In the genomic region with DNA sequence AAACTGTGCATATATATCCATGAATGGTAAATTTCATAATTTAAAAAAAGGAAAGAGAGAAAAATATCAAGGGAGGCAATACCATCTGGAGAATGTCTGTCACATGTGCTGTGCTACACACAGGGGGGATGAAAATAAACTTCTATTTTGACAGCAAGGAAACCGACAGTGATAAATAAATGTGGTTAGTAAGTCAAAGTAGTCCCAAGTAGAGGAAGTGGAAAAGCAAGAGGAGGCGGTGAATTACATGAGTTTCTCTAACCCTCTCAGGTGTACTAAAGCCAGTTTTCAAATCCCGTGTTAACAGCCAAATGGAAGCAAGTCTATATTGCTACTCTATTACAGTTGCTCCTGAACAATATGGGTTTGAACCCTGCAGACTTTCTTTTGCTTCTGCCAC, we compare ENCODE assay signal across 21 cellular contexts.
"Had no signal": no experiment of that assay in that cellular context is flagged by ENCODE, and none has a peak within 500 bp of the region (broad histone marks: within the 10 kb centered on the region; RNA-seq: fewer than 3 reads in every experiment).

No MANE protein-coding gene starts in this region.

- H3K4me1 ChIP-seq: Peyer's patch, SJCRH30 had no signal

- H3K9me3 ChIP-seq: Peyer's patch, SJCRH30, SK-N-SH had no signal

- H3K36me3 ChIP-seq: brain microvascular endothelial cell, cardiac muscle cell, Peyer's patch, SJCRH30 had no signal

- DNase-seq: activated CD4-positive, alpha-beta memory T cell treated with anti-CD3 and anti-CD28 coated beads, Interleukin-2, amount 10 ng/mL, durations not matched to agents 7 days and 5 days; activated CD4-positive, alpha-beta T cell treated with anti-CD3 and anti-CD28 coated beads, Interleukin-2, amount 10 ng/mL, durations not matched to agents 7 days and 5 days; activated CD4-positive, CD25-positive, alpha-beta regulatory T cell; activated gamma-delta T cell; activated naive CD4-positive, alpha-beta T cell treated with anti-CD3 and anti-CD28 coated beads for 36 hours; activated T-cell treated with anti-CD3 and anti-CD28 coated beads for 4 hours; activated T-cell treated with anti-CD3 and anti-CD28 coated beads, Interleukin-2, amount 50 U/mL, for 48 hours; brain microvascular endothelial cell; NCI-H1105 treated with DMSO at 0.1 percent for 48 hours; NCI-H1436 treated with DMSO at 0.1 percent for 48 hours; NCI-H187; NCI-H2081 treated with DMSO at 0.1 percent for 48 hours; NCI-H446; NCI-H524; Peyer's patch; Right ventricle myocardium superior; SJCRH30; SK-N-SH; T-helper 1 cell had no signal

- H3K4me3 ChIP-seq: cardiac muscle cell, Peyer's patch, SJCRH30 had no signal

- ATAC-seq: activated T-helper 17 cell treated with anti-CD3 and anti-CD28 coated beads, Interleukin-2, amount 50 U/mL, for 72 hours had no signal
